Comparison of ENCODE assay signal across 18 cellular contexts in the genomic region with DNA sequence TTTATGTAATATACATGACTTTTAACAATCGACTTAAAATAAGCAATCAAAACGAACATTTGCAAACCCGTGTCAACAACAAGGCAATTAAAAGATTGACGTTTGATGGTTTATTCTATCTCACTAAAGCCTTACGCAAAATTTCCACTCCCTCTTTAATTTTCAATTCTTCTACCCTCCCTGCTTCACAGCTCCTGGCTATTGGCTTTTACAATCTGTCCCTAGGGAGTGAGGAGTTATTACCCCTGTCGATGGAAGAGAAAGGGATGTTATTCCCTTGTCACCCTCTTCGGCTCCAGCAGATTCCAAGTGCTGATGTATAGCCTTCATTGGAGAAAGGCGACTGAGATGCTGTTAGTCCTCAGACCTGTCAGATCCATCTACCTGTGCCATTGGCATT.
A peak's percentile ranks its signal among the peaks of the same experiment; 100 is the strongest.
DNase-seq lines count a peak whose midpoint lies in the region; ATAC-seq and TF ChIP-seq lines count a peak whose summit lies in the region.
"Had no signal": no experiment of that assay in that cellular context is flagged by ENCODE, and none has a peak within 500 bp of the region (broad histone marks: within the 10 kb centered on the region; RNA-seq: fewer than 3 reads in every experiment).

No MANE protein-coding gene starts in this region.

- intact Hi-C loops in A673 (cut with micrococcal nuclease; ENCODE audit: unreplicated experiment): no loop called here

- DNase-seq in NCI-H82 (lab: John Stamatoyannopoulos, UW) (peak; percentile 19), NCI-H82 treated with DMSO at 0.1 percent for 48 hours (lab: John Stamatoyannopoulos, UW; ENCODE audit: unreplicated experiment) (no peak), HEK293T (ENCODE audit: extremely low spot score) (peak; percentile 63), SK-MEL-5 (ENCODE audit: low read depth, low spot score) (peak; percentile 21), A673 (ENCODE audit: low spot score) (no peak)
- no peak for DNase-seq in activated T-cell treated with anti-CD3 and anti-CD28 coated beads, Interleukin-2, amount 50 U/mL, for 48 hours
- DNase-seq: EL; GF-D8; GOT3; MG63; NCI-H187 treated with DMSO at 0.1 percent for 48 hours; NCI-H524 treated with DMSO at 0.1 percent for 48 hours; NK-92 treated with Interleukin-12 subunit alpha and Interleukin-12 subunit beta, amount 100 ng/mL, for 24 hours; SHP77 treated with DMSO at 0.1 percent for 48 hours had no signal

- H3K36me3 ChIP-seq in A673 (ENCODE audit: insufficient read depth, low read length, poor library complexity, severe bottlenecking): no peaks in the 10 kb centered on the region
- H3K36me3 ChIP-seq: MG63 had no signal

- H3K4me1 ChIP-seq in A673 (ENCODE audit: insufficient read depth, low read length, poor library complexity, severe bottlenecking): no peaks in the 10 kb centered on the region

- POLR2A ChIA-PET in HEK293T (lab: Yijun Ruan, JAX) (no interaction called here), A673 (lab: Charles Lee; ENCODE audit: low non-redundant PET) (interaction anchor here (0.5 kb wide), 1 partner anchor 208 kb away, joined by 3 read pairs; no protein-coding TSS in a partner anchor)

- ATAC-seq in GM19324 (IDR thresholded peaks at IDR 0.05; ENCODE audit: low FRiP score, unreplicated experiment): no peak
- ATAC-seq: K562, SK-N-SH treated with all-trans-retinoic acid at 6 μM for 48 hours had no signal

- CTCF ChIA-PET in HEK293T (lab: Yijun Ruan, JAX) (interaction anchor here (1.5 kb wide), 1 partner anchor 28 kb away, joined by 3 read pairs; no protein-coding TSS in a partner anchor), A673 (lab: Charles Lee) (interaction anchor here (0.6 kb wide), 1 partner anchor 105 kb away, joined by 8 read pairs; no protein-coding TSS in a partner anchor)

- no peak overlapping the region for H3K4me3 ChIP-seq in A673 (ENCODE audit: low read depth, low read length, poor library complexity, severe bottlenecking)
- H3K4me3 ChIP-seq: K562, MG63 had no signal

- no TSS peak for BruUV-seq in A673 (replicated peaks; lab: Mats Ljungman, UMichigan)

- H3K27ac ChIP-seq in A673 (ENCODE audit: low read depth, low read length, poor library complexity, severe bottlenecking): no peak overlapping the region
- H3K27ac ChIP-seq: RWPE1 had no signal

- in situ Hi-C loops in SK-MEL-5 (cut with HindIII; ENCODE audit: low pct_unique_long_range_greater_than_20kb, low sequenced_read_pairs): no loop called here

- TF ChIP-seq CTCF in A673 (conservative IDR thresholded peaks at IDR 0.05; ENCODE audit: low read depth, low read length): no peak

- no peaks in the 10 kb centered on the region for H3K9me3 ChIP-seq in A673 (ENCODE audit: low read depth, low read length, poor library complexity, severe bottlenecking)
- H3K9me3 ChIP-seq: MG63 had no signal

- H3K27me3 ChIP-seq in A673 (replicated peaks; ENCODE audit: insufficient read depth, low read depth, low read length, poor library complexity): no peaks in the 10 kb centered on the region
- H3K27me3 ChIP-seq: MG63 had no signal

TF ChIP-seq in HEK293T, 16 proteins besides CTCF, POLR2A, EP300 and RAD21:
- TF ChIP-seq, protein P1, sequence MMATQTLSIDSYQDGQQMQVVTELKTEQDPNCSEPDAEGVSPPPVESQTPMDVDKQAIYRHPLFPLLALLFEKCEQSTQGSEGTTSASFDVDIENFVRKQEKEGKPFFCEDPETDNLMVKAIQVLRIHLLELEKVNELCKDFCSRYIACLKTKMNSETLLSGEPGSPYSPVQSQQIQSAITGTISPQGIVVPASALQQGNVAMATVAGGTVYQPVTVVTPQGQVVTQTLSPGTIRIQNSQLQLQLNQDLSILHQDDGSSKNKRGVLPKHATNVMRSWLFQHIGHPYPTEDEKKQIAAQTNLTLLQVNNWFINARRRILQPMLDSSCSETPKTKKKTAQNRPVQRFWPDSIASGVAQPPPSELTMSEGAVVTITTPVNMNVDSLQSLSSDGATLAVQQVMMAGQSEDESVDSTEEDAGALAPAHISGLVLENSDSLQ (IDR thresholded peaks at IDR 0.05): peak; percentile 89
- TF ChIP-seq BHLHE40 (IDR thresholded peaks at IDR 0.05; ENCODE audit: borderline replicate concordance): no peak
- peak; percentile 94 for TF ChIP-seq CTBP1 (IDR thresholded peaks at IDR 0.05; ENCODE audit: borderline replicate concordance)
- no peak for TF ChIP-seq ZNF384 (IDR thresholded peaks at IDR 0.05)
- TF ChIP-seq FOXM1 (IDR thresholded peaks at IDR 0.05; ENCODE audit: borderline replicate concordance): no peak

Comparison
In these comparisons a context has a peak if more than half of its experiments do, and no peak if none do; other contexts are left out.
1. DNase-seq: peak in NCI-H82 (single experiment), HEK293T (single experiment) and SK-MEL-5 (single experiment); none in NCI-H82 treated with DMSO at 0.1 percent for 48 hours (single experiment), activated T-cell treated with anti-CD3 and anti-CD28 coated beads, Interleukin-2, amount 50 U/mL, for 48 hours (0 of 2) and A673 (single experiment).